ENCODE assay signal across 14 cellular contexts in the genomic region with DNA sequence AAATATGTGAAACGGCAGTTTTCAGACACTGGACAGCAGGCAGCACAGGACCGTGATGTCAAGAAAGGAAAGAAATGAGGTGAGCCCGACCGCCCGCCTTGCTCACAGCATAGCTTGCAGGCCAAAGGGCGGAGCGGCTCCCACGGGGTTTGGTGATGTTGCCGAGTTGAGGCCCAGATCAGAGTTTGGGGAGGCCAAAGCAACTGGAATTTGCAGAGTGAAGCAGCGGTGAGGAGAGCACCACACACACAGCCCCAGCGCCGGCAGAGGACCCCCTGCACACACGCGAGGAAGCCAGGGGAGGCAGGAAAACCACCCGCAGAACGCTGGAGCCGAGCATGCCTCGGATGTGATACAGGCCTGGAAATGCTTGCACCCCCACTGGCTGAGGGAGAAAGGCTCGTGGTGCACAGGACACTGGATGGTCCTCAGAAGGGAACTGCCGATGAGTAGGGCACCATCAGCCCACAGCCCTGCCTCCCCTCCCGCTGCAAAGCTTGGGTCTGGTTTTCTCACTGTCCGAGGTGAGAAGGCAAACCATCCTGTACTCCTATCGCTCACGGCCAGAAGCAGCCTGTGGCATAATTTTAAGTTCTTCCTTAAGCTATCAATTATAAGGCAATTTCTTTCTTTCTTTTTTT. TPM values are rescaled to one million over a fixed set of nuclear protein-coding genes. Genes with fewer than 3 reads are reported as not detected.
DNase-seq lines count a peak whose midpoint lies in the region; ATAC-seq and TF ChIP-seq lines count a peak whose summit lies in the region.
"Had no signal": no experiment of that assay in that cellular context is flagged by ENCODE, and none has a peak within 500 bp of the region (broad histone marks: within the 10 kb centered on the region; RNA-seq: fewer than 3 reads in every experiment).

No MANE protein-coding gene starts in this region.

- H3K9me3 ChIP-seq in iPS-15b (ENCODE audit: control insufficient read depth, insufficient read depth, low read length) (no peaks in the 10 kb centered on the region), osteoblast (ENCODE audit: low read depth, low read length) (no peaks in the 10 kb centered on the region), gastrocnemius medialis (no peaks in the 10 kb centered on the region)
- H3K9me3 ChIP-seq: BLaER1 treated with 17β-estradiol and CSF1 and Interleukin-3, amounts not matched to agents 10 nM and 100 nM; HAP-1 had no signal

- TF ChIP-seq POLR2A in gastrocnemius medialis (IDR thresholded peaks at IDR 0.05): no peak

- no peaks in the 10 kb centered on the region for H3K79me2 ChIP-seq in osteoblast (ENCODE audit: insufficient read depth, low read length)

- in situ Hi-C loops in gastrocnemius medialis (cut with MboI; ENCODE audit: low sequenced_read_pairs in 4 of 4): no loop called here

- H2AFZ ChIP-seq in osteoblast (ENCODE audit: low read length): no peak overlapping the region

- H3K4me1 ChIP-seq in iPS-15b (ENCODE audit: control insufficient read depth, insufficient read depth, low read length) (no peaks in the 10 kb centered on the region), osteoblast (ENCODE audit: insufficient read depth, low read length) (no peaks in the 10 kb centered on the region), gastrocnemius medialis (no peaks in the 10 kb centered on the region)
- H3K4me1 ChIP-seq: HAP-1 had no signal

- H3K27ac ChIP-seq in osteoblast (ENCODE audit: low read depth, low read length) (no peak overlapping the region), gastrocnemius medialis (no peak overlapping the region)
- H3K27ac ChIP-seq: BLaER1 treated with 17β-estradiol and CSF1 and Interleukin-3, amounts not matched to agents 10 nM and 100 nM had no signal

- H3K27me3 ChIP-seq in H7 (ENCODE audit: control insufficient read depth, insufficient read depth, low read length) (no peaks in the 10 kb centered on the region), iPS-15b (ENCODE audit: control insufficient read depth, insufficient read depth, low read length) (peaks cover 6% of the 10 kb centered on the region), osteoblast (ENCODE audit: insufficient read depth, low read length) (peaks cover 4% of the 10 kb centered on the region), gastrocnemius medialis (no peaks in the 10 kb centered on the region)
- H3K27me3 ChIP-seq: BLaER1 treated with 17β-estradiol and CSF1 and Interleukin-3, amounts not matched to agents 10 nM and 100 nM had no signal

- no peaks in the 10 kb centered on the region for H3K36me3 ChIP-seq in H7 (replicated peaks; ENCODE audit: control insufficient read depth, insufficient read depth, low read length)
- peaks cover 8% of the 10 kb centered on the region for H3K36me3 ChIP-seq in iPS-15b (ENCODE audit: control insufficient read depth, insufficient read depth, low read length)
- H3K36me3 ChIP-seq in osteoblast (ENCODE audit: insufficient read depth, low read length): no peaks in the 10 kb centered on the region
- H3K36me3 ChIP-seq in gastrocnemius medialis: no peaks in the 10 kb centered on the region
- H3K36me3 ChIP-seq: BLaER1 treated with 17β-estradiol and CSF1 and Interleukin-3, amounts not matched to agents 10 nM and 100 nM; HAP-1 had no signal

- peaks cover 8% of the 10 kb centered on the region for H4K20me1 ChIP-seq in osteoblast (ENCODE audit: insufficient read depth, low read length)

- intact Hi-C loops in gastrocnemius medialis (cut with DNase I; ENCODE audit: low total_unique reads): no loop called here

- H3K4me3 ChIP-seq in H7 (ENCODE audit: insufficient read depth, low read depth, low read length): no peak overlapping the region
- H3K4me3 ChIP-seq in iPS-15b (ENCODE audit: low read depth, low read length): no peak overlapping the region
- H3K4me3 ChIP-seq in osteoblast (ENCODE audit: insufficient read depth, low read length): no peak overlapping the region
- H3K4me3 ChIP-seq in gastrocnemius medialis: no peak overlapping the region
- H3K4me3 ChIP-seq: BLaER1 treated with 17β-estradiol and CSF1 and Interleukin-3, amounts not matched to agents 10 nM and 100 nM; HAP-1 had no signal

- DNase-seq in H7: peak; percentile 52
- peak; percentile 0 for DNase-seq in NCI-H226
- peak; percentile 44 for DNase-seq in osteoblast (ENCODE audit: insufficient read length, low spot score, missing footprints)
- no peak for DNase-seq in activated CD4-positive, alpha-beta T cell treated with anti-CD3 and anti-CD28 coated beads, Interleukin-2, amount 50 U/mL, for 48 hours
- no peak for DNase-seq in gastrocnemius medialis
- DNase-seq: EL, NCI-H187 treated with DMSO at 0.1 percent for 48 hours, NCI-H510A treated with DMSO at 0.1 percent for 48 hours, SIG-M5 had no signal

- no peak overlapping the region for H3K4me2 ChIP-seq in osteoblast (ENCODE audit: insufficient read depth, low read length)
- H3K4me2 ChIP-seq: BLaER1 treated with 17β-estradiol and CSF1 and Interleukin-3, amounts not matched to agents 10 nM and 100 nM had no signal

- no peak for ATAC-seq in GM18498 (IDR thresholded peaks at IDR 0.05; ENCODE audit: unreplicated experiment)
- no peak for ATAC-seq in gastrocnemius medialis

- H3K9ac ChIP-seq in iPS-15b (ENCODE audit: low read depth, low read length): peak overlapping the region; percentile 24
- H3K9ac ChIP-seq: BLaER1 treated with 17β-estradiol and CSF1 and Interleukin-3, amounts not matched to agents 10 nM and 100 nM had no signal

- TF ChIP-seq CTCF in osteoblast (IDR thresholded peaks at IDR 0.05; ENCODE audit: extremely low read depth, low read depth, low read length) (no peak), gastrocnemius medialis (IDR thresholded peaks at IDR 0.05 in 4 of 5, conservative IDR thresholded peaks at IDR 0.05 in 1 of 5) (no peak)

RNA-seq across cellular contexts. Expression of gene PLD4, which starts 25.7 kb away (rescaled TPM):
- total RNA-seq in H7 (2014; rRNA removed; shearing (Covaris generic)): 0.11 TPM in 1 of 2 replicates, not detected in the other
- total RNA-seq in osteoblast: not detected in 2 replicates
- not detected for total RNA-seq in gastrocnemius medialis
- total RNA-seq: LHCN-M2 had no signal

RNA-seq across cellular contexts. Expression of gene CEP170B, which starts 33.9 kb away (rescaled TPM):
- total RNA-seq in H7 (2014; rRNA removed; shearing (Covaris generic)): 20.8 and 21.4 TPM in 2 replicates
- 17.1 and 21.0 TPM in 2 replicates for total RNA-seq in osteoblast
- 10 to 100 TPM in 1 of 4 donors, 1 to 10 TPM in 3; 4.5 to 13.0 (median 7.1) TPM for total RNA-seq in gastrocnemius medialis

Comparison
In these comparisons a context has a peak if more than half of its experiments do, and no peak if none do; other contexts are left out.
1. DNase-seq: peak in H7 (single experiment), NCI-H226 (single experiment) and osteoblast (single experiment); none in activated CD4-positive, alpha-beta T cell treated with anti-CD3 and anti-CD28 coated beads, Interleukin-2, amount 50 U/mL, for 48 hours (0 of 2) and gastrocnemius medialis (0 of 2).